Comparison of ENCODE assay signal across 8 cellular contexts in genomic region chr16:89560413-89561194, GRCh38. TPM values are rescaled to one million over a fixed set of nuclear protein-coding genes. Genes with fewer than 3 reads are reported as not detected.
DNase-seq lines count a peak whose midpoint lies in the region; ATAC-seq and TF ChIP-seq lines count a peak whose summit lies in the region.

TSS of gene RPL13 (plus strand) at chr16:89560682. CDS start at chr16:89560960, 278 bp downstream.

- H3K27me3 ChIP-seq in mammary epithelial cell (ENCODE audit: insufficient read depth, low read length): no peaks in the 10 kb centered on the region
- no peaks in the 10 kb centered on the region for H3K27me3 ChIP-seq in iPS-20b (ENCODE audit: insufficient read depth, low read length)

- TF ChIP-seq CTCF in WI38 (IDR thresholded peaks at IDR 0.05; ENCODE audit: low read depth, low read length) (no peak), mammary epithelial cell (conservative IDR thresholded peaks at IDR 0.05 in 1 of 2, IDR thresholded peaks at IDR 0.05 in 1 of 2; ENCODE audit: extremely low read depth in 1 of 2, insufficient read depth in 1 of 2, low read depth in 1 of 2, low read length in 2 of 2) (no peak)

- intact Hi-C loops in mammary epithelial cell (cut with micrococcal nuclease): loop anchor here (2.0 kb wide), 1 partner anchor 344 kb away; the partner anchor contains the start of gene ZNF778

- H3K79me2 ChIP-seq in mammary epithelial cell (ENCODE audit: insufficient read depth, low read length): peaks cover 37% of the 10 kb centered on the region

- CTCF ChIA-PET in mammary epithelial cell (lab: Charles Lee; ENCODE audit: low non-redundant PET): no interaction called here

- dilution Hi-C loops in mammary epithelial cell (cut with HindIII; ENCODE audit: low sequenced_read_pairs): loop anchor here (5.0 kb wide), 3 partner anchors 52 to 127 kb away; partner anchors contain the start of genes CDK10 and DPEP1

- DNase-seq in ACHN: peak; percentile 98
- DNase-seq in NCI-H2227 treated with DMSO at 0.1 percent for 48 hours (lab: John Stamatoyannopoulos, UW): peak; percentile 87
- peak; percentile 95 for DNase-seq in mammary epithelial cell

- ATAC-seq in GM18870 (IDR thresholded peaks at IDR 0.05; ENCODE audit: unreplicated experiment) (peak; percentile 57), HG03135 (IDR thresholded peaks at IDR 0.05; ENCODE audit: unreplicated experiment) (peak; percentile 92)

- H3K27ac ChIP-seq in mammary epithelial cell (ENCODE audit: insufficient read depth, low read depth, low read length): peak within 1 kb of the TSS; percentile 88
- H3K27ac ChIP-seq in iPS-20b (ENCODE audit: low read length): peak within 1 kb of the TSS; percentile 86
- H3K27ac ChIP-seq in skin epidermis: peak within 1 kb of the TSS; percentile 64 to 99 (median 98)

- H3K4me2 ChIP-seq in mammary epithelial cell (ENCODE audit: insufficient read depth, low read depth, low read length): peak within 1 kb of the TSS; percentile 77

- H3K36me3 ChIP-seq in mammary epithelial cell (ENCODE audit: insufficient read depth, low read length) (peaks cover 34% of the 10 kb centered on the region), iPS-20b (ENCODE audit: insufficient read depth, low read depth, low read length) (peaks cover 58% of the 10 kb centered on the region)

- in situ Hi-C loops in ACHN (cut with HindIII; ENCODE audit: low pct_ligation_motif_present, low pct_unique_long_range_greater_than_20kb, low sequenced_read_pairs): no loop called here
- in situ Hi-C loops in mammary epithelial cell (cut with MboI; ENCODE audit: low sequenced_read_pairs in 2 of 2): no loop called here

- peak within 1 kb of the TSS; percentile 87 for H3K4me3 ChIP-seq in WI38 (ENCODE audit: low read depth, low read length)
- H3K4me3 ChIP-seq in mammary epithelial cell (replicated peaks in 1 of 3; ENCODE audit: insufficient read depth in 1 of 3, low read depth in 2 of 3, low read length in 3 of 3): peak within 1 kb of the TSS; percentile 64 to 81 (median 78)
- peak within 1 kb of the TSS; percentile 91 for H3K4me3 ChIP-seq in iPS-20b (ENCODE audit: low read length)
- peak within 1 kb of the TSS; percentile 63 to 97 (median 83) for H3K4me3 ChIP-seq in skin epidermis

- peaks cover 4% of the 10 kb centered on the region for H4K20me1 ChIP-seq in mammary epithelial cell (ENCODE audit: insufficient read depth, low read length)

- H3K4me1 ChIP-seq in mammary epithelial cell (ENCODE audit: insufficient read depth, low read length) (peaks cover 43% of the 10 kb centered on the region), iPS-20b (ENCODE audit: insufficient read depth, low read length) (peaks cover 13% of the 10 kb centered on the region)

- peak within 1 kb of the TSS; percentile 85 for H3K9ac ChIP-seq in mammary epithelial cell (ENCODE audit: insufficient read depth, low read length)
- H3K9ac ChIP-seq in iPS-20b (ENCODE audit: low read depth, low read length): peak within 1 kb of the TSS; percentile 98

- peak within 1 kb of the TSS; percentile 81 for H2AFZ ChIP-seq in mammary epithelial cell (ENCODE audit: low read depth, low read length)

- TSS peak; percentile 52 for BruUV-seq in mammary epithelial cell (replicated peaks; lab: Mats Ljungman, UMichigan)

- no peaks in the 10 kb centered on the region for H3K9me3 ChIP-seq in mammary epithelial cell (replicated peaks; ENCODE audit: insufficient read depth, low read length)
- no peaks in the 10 kb centered on the region for H3K9me3 ChIP-seq in iPS-20b (ENCODE audit: insufficient read depth, low read depth, low read length)

- WGBS in mammary epithelial cell (ENCODE audit: low coverage, missing lambda C conversion rate): under 1% methylated on average over 39 of the region's 88 CpGs

RNA-seq across cellular contexts. Expression of gene RPL13, which starts in this region (rescaled TPM):
- 1,000 to 10,000 TPM; 1,876 to 2,450 TPM for total RNA-seq in mammary epithelial cell
- 2,937 TPM for polyA plus RNA-seq in mammary epithelial cell
- 730 TPM for polyA minus RNA-seq in mammary epithelial cell

Comparison
In these comparisons a context has a peak if more than half of its experiments do, and no peak if none do; other contexts are left out.
1. Peak in every context shown above with its lines: DNase-seq, ATAC-seq, H3K4me3 ChIP-seq and H3K27ac ChIP-seq.